25 cellular contexts compared by ENCODE assay signal in genomic region chr20:44393608-44394519, GRCh38. TPM values are rescaled to one million over a fixed set of nuclear protein-coding genes. Genes with fewer than 3 reads are reported as not detected.
DNase-seq lines count a peak whose midpoint lies in the region; ATAC-seq, FAIRE-seq and TF ChIP-seq lines count a peak whose summit lies in the region.
"Had no signal": no experiment of that assay in that cellular context is flagged by ENCODE, and none has a peak within 500 bp of the region (broad histone marks: within the 10 kb centered on the region; RNA-seq: fewer than 3 reads in every experiment).

No MANE protein-coding gene starts in this region.

- no peak for DNase-seq in A549 (ENCODE audit: low read depth in 1 of 2, low spot score in 1 of 2)
- DNase-seq in colonic mucosa: no peak
- DNase-seq in HepG2 (ENCODE audit: low spot score): no peak
- peak; percentile 23 for DNase-seq in osteoblast (ENCODE audit: insufficient read length, low spot score, missing footprints)
- DNase-seq in 8988T: no peak
- no peak for DNase-seq in WTC11 (ENCODE audit: low spot score)
- DNase-seq in activated CD4-positive, alpha-beta memory T cell treated with anti-CD3 and anti-CD28 coated beads for 36 hours: no peak
- DNase-seq: DMS 273 treated with DMSO at 0.1 percent for 48 hours, DMS79, EL, GDM1, GOT3, HCEC 1CT, NCI-H1092 treated with DMSO at 0.1 percent for 48 hours, NCI-H1436, NCI-H187 treated with DMSO at 0.1 percent for 48 hours, NCI-H524, NCI-H774, SK-N-SH had no signal

- FAIRE-seq in A549 (lab: Jason Lieb, UNC) (no peak), HepG2 (lab: Jason Lieb, UNC) (no peak)
- FAIRE-seq: GM12891, RCC 7860 had no signal

- BruUV-seq in HepG2 (replicated peaks; lab: Mats Ljungman, UMichigan): TSS peak; percentile 27

- in situ Hi-C loops in HepG2 (cut with HindIII; ENCODE audit: extremely low pct_ligation_motif_present, low pct_unique_long_range_greater_than_20kb): loop anchor here (5.0 kb wide), 1 partner anchor 68 kb away; no protein-coding TSS in a partner anchor

- no peak overlapping the region for H3K4me3 Mint-ChIP-seq in WTC11
- H3K4me3 Mint-ChIP-seq in activated CD4-positive, alpha-beta memory T cell treated with anti-CD3 and anti-CD28 coated beads for 36 hours: no peak overlapping the region
- H3K4me3 Mint-ChIP-seq: IgD-negative memory B cell had no signal

- H3K4me2 ChIP-seq in A549 (peak overlapping the region; percentile 29), HepG2 (ENCODE audit: low read depth, low read length) (peak overlapping the region; percentile 89), osteoblast (ENCODE audit: insufficient read depth, low read length) (no peak overlapping the region)
- H3K4me2 ChIP-seq: SK-N-SH had no signal

- intact Hi-C loops in colonic mucosa (cut with DNase I): loop anchor here (5.0 kb wide), 1 partner anchor 218 kb away; no protein-coding TSS in a partner anchor
- intact Hi-C loops in HepG2 (cut with micrococcal nuclease; ENCODE audit: unreplicated experiment): loop anchor here (1.0 to 5.0 kb wide), 8 partner anchors 17 to 213 kb away; partner anchors contain the start of gene HNF4A
- intact Hi-C loops in activated CD4-positive, alpha-beta memory T cell treated with anti-CD3 and anti-CD28 coated beads for 36 hours (cut with micrococcal nuclease): no loop called here

- POLR2A ChIA-PET in A549 (lab: Yijun Ruan, JAX): no interaction called here
- POLR2A ChIA-PET in HepG2 (lab: Yijun Ruan, JAX): interaction anchor here (0.7 to 10.8 kb wide), 43 partner anchors 9 to 844 kb away, joined by 3 to 556 read pairs (median 5); partner anchors contain the start of genes FITM2, HNF4A, OSER1 and SERINC3
- POLR2A ChIA-PET in WTC11 (lab: Charles Lee): no interaction called here
- POLR2A ChIA-PET in activated CD4-positive, alpha-beta memory T cell treated with anti-CD3 and anti-CD28 coated beads for 36 hours (lab: Charles Lee): no interaction called here

- TF ChIP-seq RAD21 in A549 (conservative IDR thresholded peaks at IDR 0.05 in 1 of 2, IDR thresholded peaks at IDR 0.05 in 1 of 2): no peak
- no peak for TF ChIP-seq RAD21 in HepG2 (CRISPR knock-in tag; IDR thresholded peaks at IDR 0.05)

- H2AFZ ChIP-seq in HepG2 (ENCODE audit: low read length) (no peak overlapping the region), osteoblast (ENCODE audit: low read length) (no peak overlapping the region)

- no peaks in the 10 kb centered on the region for H3K9me3 Mint-ChIP-seq in WTC11
- H3K9me3 Mint-ChIP-seq in activated CD4-positive, alpha-beta memory T cell treated with anti-CD3 and anti-CD28 coated beads for 36 hours: no peaks in the 10 kb centered on the region
- H3K9me3 Mint-ChIP-seq: IgD-negative memory B cell had no signal

- TF ChIP-seq EP300 in A549 (IDR thresholded peaks at IDR 0.05) (no peak), HepG2 (IDR thresholded peaks at IDR 0.05; ENCODE audit: low read depth in 2 of 2, low read length in 2 of 2) (no peak), HepG2 (CRISPR knock-in tag; IDR thresholded peaks at IDR 0.05; ENCODE audit: borderline replicate concordance) (no peak)

- H3K9me3 ChIP-seq in A549 (no peaks in the 10 kb centered on the region), colonic mucosa (no peaks in the 10 kb centered on the region), HepG2 (ENCODE audit: low read length) (no peaks in the 10 kb centered on the region), osteoblast (ENCODE audit: low read depth, low read length) (no peaks in the 10 kb centered on the region)
- H3K9me3 ChIP-seq: SK-N-SH had no signal

- H3K27ac Mint-ChIP-seq in WTC11: no peak overlapping the region
- H3K27ac Mint-ChIP-seq in activated CD4-positive, alpha-beta memory T cell treated with anti-CD3 and anti-CD28 coated beads for 36 hours: no peak overlapping the region
- H3K27ac Mint-ChIP-seq: IgD-negative memory B cell had no signal

- H4K20me1 ChIP-seq in HepG2 (ENCODE audit: insufficient read depth, low read length) (no peaks in the 10 kb centered on the region), osteoblast (ENCODE audit: insufficient read depth, low read length) (no peaks in the 10 kb centered on the region)

- H3K4me1 Mint-ChIP-seq in WTC11: peaks cover 2% of the 10 kb centered on the region; the same call in 1 of the 2 replicates
- no peaks in the 10 kb centered on the region for H3K4me1 Mint-ChIP-seq in activated CD4-positive, alpha-beta memory T cell treated with anti-CD3 and anti-CD28 coated beads for 36 hours (ENCODE audit: low read depth)

- H3K4me1 ChIP-seq in A549 (peaks cover 69% of the 10 kb centered on the region), colonic mucosa (peaks cover 4% of the 10 kb centered on the region), HepG2 (ENCODE audit: insufficient read depth, low read length) (peaks cover 89% of the 10 kb centered on the region), osteoblast (ENCODE audit: insufficient read depth, low read length) (peaks cover 3% of the 10 kb centered on the region)

- CTCF ChIA-PET in A549 (lab: Yijun Ruan, JAX) (interaction anchor here (0.6 to 10.5 kb wide), 12 partner anchors 10 to 339 kb away, joined by 3 to 147 read pairs (median 6); no protein-coding TSS in a partner anchor), HepG2 (lab: Yijun Ruan, JAX; ENCODE audit: low intra/inter-chr PET ratio, low total read pairs) (no interaction called here), WTC11 (lab: Charles Lee) (interaction anchor here (1.2 to 4.0 kb wide), 2 partner anchors 9 to 176 kb away, joined by 5 to 12 read pairs; no protein-coding TSS in a partner anchor)
- CTCF ChIA-PET in activated CD4-positive, alpha-beta memory T cell treated with anti-CD3 and anti-CD28 coated beads for 36 hours (lab: Charles Lee): interaction anchor here (0.7 kb wide), 1 partner anchor 209 kb away, joined by 3 read pairs; no protein-coding TSS in a partner anchor

- H3K79me2 ChIP-seq in HepG2 (ENCODE audit: insufficient read depth, low read length): peaks cover 63% of the 10 kb centered on the region
- H3K79me2 ChIP-seq in osteoblast (ENCODE audit: insufficient read depth, low read length): no peaks in the 10 kb centered on the region

- no peak for TF ChIP-seq CTCF in A549 (IDR thresholded peaks at IDR 0.05)
- TF ChIP-seq CTCF in colonic mucosa (IDR thresholded peaks at IDR 0.05): no peak
- no peak for TF ChIP-seq CTCF in HepG2 (CRISPR knock-in tag; IDR thresholded peaks at IDR 0.05)
- TF ChIP-seq CTCF in osteoblast (IDR thresholded peaks at IDR 0.05; ENCODE audit: extremely low read depth, low read depth, low read length): no peak
- TF ChIP-seq CTCF in WTC11 (IDR thresholded peaks at IDR 0.05): no peak

- no peaks in the 10 kb centered on the region for H3K36me3 Mint-ChIP-seq in WTC11
- no peaks in the 10 kb centered on the region for H3K36me3 Mint-ChIP-seq in activated CD4-positive, alpha-beta memory T cell treated with anti-CD3 and anti-CD28 coated beads for 36 hours

- peak in 1 of 2 experiments; percentile 2; a peak in 1 of 6 replicates for ATAC-seq in A549
- ATAC-seq in HepG2: peak; percentile 56
- no peak for ATAC-seq in WTC11
- no peak for ATAC-seq in GM18870 (IDR thresholded peaks at IDR 0.05; ENCODE audit: unreplicated experiment)

- H3K27ac ChIP-seq in A549: peak overlapping the region; percentile 75 to 87
- H3K27ac ChIP-seq in colonic mucosa: peak overlapping the region; percentile 66
- peak overlapping the region; percentile 94 for H3K27ac ChIP-seq in HepG2 (ENCODE audit: extremely low read length, insufficient read depth, low read length)
- H3K27ac ChIP-seq in osteoblast (ENCODE audit: low read depth, low read length): no peak overlapping the region
- H3K27ac ChIP-seq: 22Rv1 had no signal

- H3K9ac ChIP-seq in colonic mucosa (ENCODE audit: low read depth in 2 of 2, low read length in 2 of 2): no peak overlapping the region
- peak overlapping the region; percentile 75 for H3K9ac ChIP-seq in HepG2 (ENCODE audit: insufficient read depth, low read depth, low read length)
- H3K9ac ChIP-seq: SK-N-SH had no signal

- H3K27me3 Mint-ChIP-seq in WTC11 (ENCODE audit: low read depth): peaks cover 11% of the 10 kb centered on the region
- H3K27me3 Mint-ChIP-seq in activated CD4-positive, alpha-beta memory T cell treated with anti-CD3 and anti-CD28 coated beads for 36 hours: peaks cover 6% of the 10 kb centered on the region

- 53% methylated on average over 10 of the region's 10 CpGs for WGBS in A549 (ENCODE audit: missing lambda C conversion rate)
- WGBS in HepG2 (ENCODE audit: low lambda C conversion rate): 0% methylated on average over 10 of the region's 10 CpGs

- no peaks in the 10 kb centered on the region for H3K27me3 ChIP-seq in colonic mucosa
- no peaks in the 10 kb centered on the region for H3K27me3 ChIP-seq in HepG2 (ENCODE audit: control insufficient read depth in 1 of 2, insufficient read depth in 2 of 2, low read length in 2 of 2)
- H3K27me3 ChIP-seq in osteoblast (ENCODE audit: insufficient read depth, low read length): peaks cover 29% of the 10 kb centered on the region

- TF ChIP-seq POLR2A in A549 (IDR thresholded peaks at IDR 0.05; ENCODE audit: low read length) (no peak), HepG2 (IDR thresholded peaks at IDR 0.05; ENCODE audit: insufficient read depth in 1 of 2, low read depth in 2 of 2, low read length in 2 of 2) (peak in 1 of 2 experiments; percentile 37; a peak in 1 of 4 replicates)

- H3K4me3 ChIP-seq in A549 (no peak overlapping the region), colonic mucosa (no peak overlapping the region), HepG2 (replicated peaks in 1 of 3; ENCODE audit: insufficient read depth in 1 of 3, low read depth in 2 of 3, low read length in 3 of 3) (peak overlapping the region; percentile 51 to 74 (median 54)), osteoblast (ENCODE audit: insufficient read depth, low read length) (no peak overlapping the region)

- H3K36me3 ChIP-seq in colonic mucosa (no peaks in the 10 kb centered on the region), HepG2 (replicated peaks in 1 of 2; ENCODE audit: control insufficient read depth in 1 of 2, insufficient read depth in 2 of 2, low read length in 2 of 2) (peaks cover 15 to 29% of the 10 kb centered on the region in 2 experiments), osteoblast (ENCODE audit: insufficient read depth, low read length) (no peaks in the 10 kb centered on the region)

RNA-seq across cellular contexts. Expression of gene HNF4A, which starts 38.4 kb away (rescaled TPM):
- 20.0 and 23.0 TPM in 2 replicates for polyA plus RNA-seq in A549 (2011; rRNA removed)
- 16.7 and 23.8 TPM in 2 replicates for polyA plus RNA-seq in A549 (2012; cell fraction: cytosol; rRNA removed)
- polyA plus RNA-seq in A549 (2012; cell fraction: nucleus; rRNA removed): 26.9 and 33.9 TPM in 2 replicates
- polyA plus RNA-seq in A549 (2017; fragmentation: RNase III; extraction: RNeasy Plus Mini Kit Qiagen cat#74134 plus additional on column Dnase treatment): 17.5 to 26.2 TPM (median 25.9 TPM) in 3 replicates
- 43.7 and 58.8 TPM in 2 replicates for polyA minus RNA-seq in A549 (2011; rRNA and poly(A)+ RNA removed)
- 100 to 1,000 TPM; 288 to 346 TPM for total RNA-seq in colonic mucosa
- total RNA-seq in HepG2 (2016; rRNA removed; fragmentation: Illumina TruSeq; extraction: Trizol): 169 and 190 TPM in 2 replicates
- 29.0 and 32.3 TPM in 2 replicates for total RNA-seq in HepG2 (2016; cell fraction: cytosol; rRNA removed; fragmentation: Illumina TruSeq; extraction: Trizol; ENCODE audit: low read depth)
- total RNA-seq in HepG2 (2016; cell fraction: insoluble cytoplasmic fraction; rRNA removed; fragmentation: Illumina TruSeq; extraction: Trizol): 151 and 173 TPM in 2 replicates
- total RNA-seq in HepG2 (2016; cell fraction: membrane; rRNA removed; fragmentation: Illumina TruSeq; extraction: Trizol): 112 and 124 TPM in 2 replicates
- total RNA-seq in HepG2 (2016; cell fraction: nucleus; rRNA removed; fragmentation: Illumina TruSeq; extraction: Trizol): 102 and 116 TPM in 2 replicates
- polyA plus RNA-seq in HepG2 (2011; rRNA removed): 80.9 and 112 TPM in 2 replicates
- polyA plus RNA-seq in HepG2 (2011; cell fraction: cytosol; rRNA removed): 42.6 and 51.4 TPM in 2 replicates
- 155 and 166 TPM in 2 replicates for polyA plus RNA-seq in HepG2 (2011; cell fraction: nucleus; rRNA removed)
- 118 and 127 TPM in 2 replicates for polyA plus RNA-seq in HepG2 (2012)
- polyA plus RNA-seq in HepG2 (2016; cell fraction: cytosol; fragmentation: Illumina TruSeq; extraction: Trizol; ENCODE audit: low read depth): 15.4 and 16.4 TPM in 2 replicates
- 119 and 153 TPM in 2 replicates for polyA plus RNA-seq in HepG2 (2016; cell fraction: insoluble cytoplasmic fraction; fragmentation: Illumina TruSeq; extraction: Trizol; ENCODE audit: low read depth)
- polyA plus RNA-seq in HepG2 (2016; cell fraction: membrane; fragmentation: Illumina TruSeq; extraction: Trizol; ENCODE audit: low read depth): 46.6 and 47.5 TPM in 2 replicates
- 182 and 192 TPM in 2 replicates for polyA plus RNA-seq in HepG2 (2016; cell fraction: nucleus; fragmentation: Illumina TruSeq; extraction: Trizol; ENCODE audit: insufficient read depth, low read depth)
- polyA minus RNA-seq in HepG2 (2011; rRNA and poly(A)+ RNA removed; ENCODE audit: low replicate concordance): 4.8 and 366 TPM in 2 replicates
- polyA minus RNA-seq in HepG2 (2011; cell fraction: cytosol; rRNA and poly(A)+ RNA removed): 84.1 and 95.5 TPM in 2 replicates
- polyA minus RNA-seq in HepG2 (2011; cell fraction: nucleus; rRNA and poly(A)+ RNA removed): 74.7 and 93.0 TPM in 2 replicates
- total RNA-seq in osteoblast: not detected in 2 replicates
- 0.15 to 0.37 TPM (median 0.21 TPM) in 3 replicates for total RNA-seq in WTC11 (2021)
- total RNA-seq in activated CD4-positive, alpha-beta memory T cell treated with anti-CD3 and anti-CD28 coated beads for 36 hours: not detected
- polyA plus RNA-seq: IgD-negative memory B cell, SK-N-SH had no signal

RNA-seq across cellular contexts. Expression of gene R3HDML, which starts 57.0 kb away (rescaled TPM):
- polyA plus RNA-seq in A549 (2011; rRNA removed) (1.2 and 1.3 TPM in 2 replicates), A549 (2017; fragmentation: RNase III; extraction: RNeasy Plus Mini Kit Qiagen cat#74134 plus additional on column Dnase treatment) (0.37 to 1.0 TPM (median 0.96 TPM) in 3 replicates), HepG2 (2011; rRNA removed) (not detected in 2 replicates)
- 0.30 and 0.53 TPM in 2 replicates for polyA plus RNA-seq in A549 (2012; cell fraction: cytosol; rRNA removed)
- polyA plus RNA-seq in A549 (2012; cell fraction: nucleus; rRNA removed): 0.20 and 0.30 TPM in 2 replicates
- 1.5 and 2.1 TPM in 2 replicates for polyA minus RNA-seq in A549 (2011; rRNA and poly(A)+ RNA removed)
- total RNA-seq in colonic mucosa (not detected), HepG2 (2016; rRNA removed; fragmentation: Illumina TruSeq; extraction: Trizol) (not detected in 2 replicates), osteoblast (not detected in 2 replicates), WTC11 (2021) (not detected in 3 replicates)
- not detected in 2 replicates for total RNA-seq in HepG2 (2016; cell fraction: cytosol; rRNA removed; fragmentation: Illumina TruSeq; extraction: Trizol; ENCODE audit: low read depth)
- not detected in 2 replicates for total RNA-seq in HepG2 (2016; cell fraction: insoluble cytoplasmic fraction; rRNA removed; fragmentation: Illumina TruSeq; extraction: Trizol)
- not detected in 2 replicates for total RNA-seq in HepG2 (2016; cell fraction: membrane; rRNA removed; fragmentation: Illumina TruSeq; extraction: Trizol)
- not detected in 2 replicates for total RNA-seq in HepG2 (2016; cell fraction: nucleus; rRNA removed; fragmentation: Illumina TruSeq; extraction: Trizol)
- polyA plus RNA-seq in HepG2 (2011; cell fraction: cytosol; rRNA removed): not detected in 2 replicates
- not detected in 2 replicates for polyA plus RNA-seq in HepG2 (2011; cell fraction: nucleus; rRNA removed)
- not detected in 2 replicates for polyA plus RNA-seq in HepG2 (2012)
- not detected in 2 replicates for polyA plus RNA-seq in HepG2 (2016; cell fraction: cytosol; fragmentation: Illumina TruSeq; extraction: Trizol; ENCODE audit: low read depth)
- not detected in 2 replicates for polyA plus RNA-seq in HepG2 (2016; cell fraction: insoluble cytoplasmic fraction; fragmentation: Illumina TruSeq; extraction: Trizol; ENCODE audit: low read depth)
- not detected in 2 replicates for polyA plus RNA-seq in HepG2 (2016; cell fraction: membrane; fragmentation: Illumina TruSeq; extraction: Trizol; ENCODE audit: low read depth)
- polyA plus RNA-seq in HepG2 (2016; cell fraction: nucleus; fragmentation: Illumina TruSeq; extraction: Trizol; ENCODE audit: insufficient read depth, low read depth): not detected in 2 replicates
- not detected in 2 replicates for polyA minus RNA-seq in HepG2 (2011; rRNA and poly(A)+ RNA removed; ENCODE audit: low replicate concordance)
- not detected in 2 replicates for polyA minus RNA-seq in HepG2 (2011; cell fraction: cytosol; rRNA and poly(A)+ RNA removed)
- not detected in 2 replicates for polyA minus RNA-seq in HepG2 (2011; cell fraction: nucleus; rRNA and poly(A)+ RNA removed)
- total RNA-seq in activated CD4-positive, alpha-beta memory T cell treated with anti-CD3 and anti-CD28 coated beads for 36 hours: not detected
- polyA plus RNA-seq: BJ, IgD-negative memory B cell, SK-N-SH had no signal

Comparison
In these comparisons a context has a peak if more than half of its experiments do, and no peak if none do; other contexts are left out.
1. H3K4me3 ChIP-seq: peak in HepG2 (3 of 3); none in A549 (single experiment), colonic mucosa (single experiment) and osteoblast (single experiment).
2. RNA of gene HNF4A, which starts 38.4 kb away (total RNA-seq): 288 to 346 TPM in colonic mucosa and 29.0 to 190 TPM in HepG2; 0.15 to 0.37 TPM in WTC11, not detected in activated CD4-positive, alpha-beta memory T cell treated with anti-CD3 and anti-CD28 coated beads for 36 hours and not detected in osteoblast; every median in the first group is over 10 times any median in the second.